Comparison of ENCODE assay signal across 16 cellular contexts in the genomic region with DNA sequence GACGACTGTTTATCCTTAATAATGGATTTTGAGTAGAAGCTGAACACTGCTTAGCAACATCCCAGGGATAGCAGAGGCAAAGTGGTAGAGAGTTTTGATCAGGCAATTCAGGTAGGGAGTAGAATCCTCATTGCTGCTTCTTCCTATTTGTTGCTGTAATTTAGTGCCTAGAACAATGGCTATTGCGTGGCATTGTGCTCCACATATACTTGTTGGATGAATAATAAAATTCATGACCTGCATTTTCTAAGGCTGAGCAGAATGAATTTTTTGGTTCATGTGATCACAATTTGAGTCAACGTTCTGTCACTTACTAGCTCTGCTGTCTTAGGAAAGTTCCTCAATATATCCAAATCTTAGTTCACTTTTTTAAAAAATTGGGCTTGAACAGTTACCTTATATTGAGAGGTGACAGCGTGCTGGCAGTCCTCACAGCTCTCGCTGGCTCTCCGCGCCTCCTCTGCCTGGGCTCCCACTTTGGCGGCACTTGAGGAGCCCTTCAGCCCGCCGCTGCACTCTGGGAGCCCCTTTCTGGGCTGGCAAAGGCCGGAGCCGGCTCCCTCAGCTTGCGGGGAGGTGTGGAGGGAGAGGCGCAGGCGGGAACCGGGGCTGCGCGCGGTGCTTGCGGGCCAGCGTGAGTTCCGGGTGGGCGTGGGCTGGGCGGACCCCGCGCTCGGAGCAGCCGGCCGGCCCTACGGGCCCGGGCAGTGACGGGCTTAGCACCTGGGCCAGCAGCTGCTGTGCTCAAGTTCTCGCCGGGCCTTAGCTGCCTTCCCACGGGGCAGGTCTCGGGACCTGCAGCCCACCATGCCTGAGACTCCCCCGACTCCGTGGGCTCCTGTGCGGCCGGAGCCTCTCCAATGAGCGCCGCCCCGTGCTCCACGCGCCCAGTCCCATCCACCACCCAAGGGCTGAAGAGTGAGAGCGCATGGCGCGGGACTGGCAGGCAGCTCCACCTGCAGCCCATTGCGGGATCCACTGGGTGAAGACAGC.
DNase-seq lines count a peak whose midpoint lies in the region; ATAC-seq and TF ChIP-seq lines count a peak whose summit lies in the region.
"Had no signal": no experiment of that assay in that cellular context is flagged by ENCODE, and none has a peak within 500 bp of the region (broad histone marks: within the 10 kb centered on the region; RNA-seq: fewer than 3 reads in every experiment).

No MANE protein-coding gene starts in this region.

- H3F3A ChIP-seq in Loucy (ENCODE audit: low read depth): no peaks in the 10 kb centered on the region

- peak overlapping the region; percentile 21 for H3K4me3 ChIP-seq in Loucy (ENCODE audit: low read length, poor library complexity, severe bottlenecking)
- H3K4me3 ChIP-seq in hepatocyte: no peak overlapping the region

- DNase-seq in activated CD8-positive, alpha-beta T cell treated with anti-CD3 and anti-CD28 coated beads for 36 hours: no peak
- no peak for DNase-seq in activated CD8-positive, alpha-beta T cell treated with anti-CD3 and anti-CD28 coated beads, Interleukin-2, amount 10 ng/mL, durations not matched to agents 7 days and 5 days
- DNase-seq in hepatocyte (ENCODE audit: low spot score): no peak
- DNase-seq in osteocyte (ENCODE audit: extremely low spot score, unreplicated experiment): no peak
- DNase-seq in stimulated activated effector memory CD8-positive, alpha-beta T cell treated with anti-CD3 and anti-CD28 coated beads, Interleukin-12 subunit alpha, Interleukin-12 subunit beta, amount 100 ng/mL, for 72 hours (ENCODE audit: low spot score in 2 of 2): no peak
- no peak for DNase-seq in activated T-helper 2 cell treated with anti-CD3 and anti-CD28 coated beads, Interferon-gamma antibody, Interleukin-2, Interleukin-4, amounts not matched to agents 10 μg/mL and 5 μg/mL and 100 μg/mL, durations not matched to agents 14 hours and 24 hours and 36 hours (ENCODE audit: low spot score)
- DNase-seq: AML-193; C1 segment of cervical spinal cord; Karpas-422; NCI-H1694; NCI-H2171; NCI-H524; NK-92 treated with Interleukin-12 subunit alpha and Interleukin-12 subunit beta, amount 100 ng/mL, for 24 hours had no signal

- H3K4me1 ChIP-seq in Loucy (ENCODE audit: insufficient read depth, low read length, poor library complexity, severe bottlenecking) (peaks cover 50% of the 10 kb centered on the region), hepatocyte (ENCODE audit: insufficient read depth) (peaks cover 20% of the 10 kb centered on the region)

- peaks cover 8% of the 10 kb centered on the region for H3K9me3 Mint-ChIP-seq in activated CD8-positive, alpha-beta T cell treated with anti-CD3 and anti-CD28 coated beads for 36 hours
- no peaks in the 10 kb centered on the region for H3K9me3 Mint-ChIP-seq in activated CD8-positive, alpha-beta T cell treated with anti-CD3 and anti-CD28 coated beads, Interleukin-2, amount 10 ng/mL, durations not matched to agents 7 days and 5 days (ENCODE audit: insufficient read depth)
- no peaks in the 10 kb centered on the region for H3K9me3 Mint-ChIP-seq in osteocyte (ENCODE audit: unreplicated experiment)
- no peaks in the 10 kb centered on the region for H3K9me3 Mint-ChIP-seq in stimulated activated effector memory CD8-positive, alpha-beta T cell treated with anti-CD3 and anti-CD28 coated beads, Interleukin-12 subunit alpha, Interleukin-12 subunit beta, amount 100 ng/mL, for 72 hours
- H3K9me3 Mint-ChIP-seq in activated T-helper 2 cell treated with anti-CD3 and anti-CD28 coated beads, Interferon-gamma antibody, Interleukin-2, Interleukin-4, amounts not matched to agents 10 μg/mL and 5 μg/mL and 100 μg/mL, durations not matched to agents 14 hours and 24 hours and 36 hours: peaks cover 5% of the 10 kb centered on the region

- H3K79me2 ChIP-seq in Loucy (ENCODE audit: insufficient read depth, low read length) (no peaks in the 10 kb centered on the region), hepatocyte (no peaks in the 10 kb centered on the region)

- H3K9ac ChIP-seq in Loucy (ENCODE audit: low read depth, low read length, poor library complexity, severe bottlenecking): no peak overlapping the region

- peak overlapping the region; percentile 84 for H3K27ac ChIP-seq in hepatocyte

- CTCF ChIA-PET in activated CD8-positive, alpha-beta T cell treated with anti-CD3 and anti-CD28 coated beads for 36 hours (lab: Charles Lee): interaction anchor here (0.6 to 2.4 kb wide), 6 partner anchors 46 to 394 kb away, joined by 3 to 9 read pairs (median 3); no protein-coding TSS in a partner anchor
- CTCF ChIA-PET in activated CD8-positive, alpha-beta T cell treated with anti-CD3 and anti-CD28 coated beads, Interleukin-2, amount 10 ng/mL, durations not matched to agents 7 days and 5 days (lab: Charles Lee): no interaction called here

- POLR2A ChIA-PET in activated CD8-positive, alpha-beta T cell treated with anti-CD3 and anti-CD28 coated beads for 36 hours (lab: Charles Lee): interaction anchor here (1.0 to 1.4 kb wide), 2 partner anchors 48 to 270 kb away, joined by 3 to 4 read pairs; no protein-coding TSS in a partner anchor
- POLR2A ChIA-PET in activated CD8-positive, alpha-beta T cell treated with anti-CD3 and anti-CD28 coated beads, Interleukin-2, amount 10 ng/mL, durations not matched to agents 7 days and 5 days (lab: Charles Lee): no interaction called here

- H2AFZ ChIP-seq in Loucy (ENCODE audit: low read length): no peak overlapping the region
- no peak overlapping the region for H2AFZ ChIP-seq in hepatocyte

- TF ChIP-seq CTCF in activated CD8-positive, alpha-beta T cell treated with anti-CD3 and anti-CD28 coated beads for 36 hours (IDR thresholded peaks at IDR 0.05): no peak
- TF ChIP-seq CTCF in Loucy (conservative IDR thresholded peaks at IDR 0.05; ENCODE audit: low read length) (no peak), hepatocyte (IDR thresholded peaks at IDR 0.05; ENCODE audit: poor library complexity) (no peak), osteocyte (IDR thresholded peaks at IDR 0.05) (no peak)

- no peaks in the 10 kb centered on the region for H3K9me3 ChIP-seq in Loucy (ENCODE audit: insufficient read depth, low read depth, low read length)
- no peaks in the 10 kb centered on the region for H3K9me3 ChIP-seq in hepatocyte (ENCODE audit: low read depth)

- no peaks in the 10 kb centered on the region for H3K27me3 ChIP-seq in Loucy (ENCODE audit: insufficient read depth, low read length, poor library complexity, severe bottlenecking)
- H3K27me3 ChIP-seq in hepatocyte: no peaks in the 10 kb centered on the region

- peaks cover 54% of the 10 kb centered on the region for H3K4me1 Mint-ChIP-seq in activated CD8-positive, alpha-beta T cell treated with anti-CD3 and anti-CD28 coated beads for 36 hours (ENCODE audit: low read depth)
- peaks cover 20% of the 10 kb centered on the region for H3K4me1 Mint-ChIP-seq in activated CD8-positive, alpha-beta T cell treated with anti-CD3 and anti-CD28 coated beads, Interleukin-2, amount 10 ng/mL, durations not matched to agents 7 days and 5 days (ENCODE audit: low read depth)
- peaks cover 44% of the 10 kb centered on the region for H3K4me1 Mint-ChIP-seq in osteocyte (ENCODE audit: unreplicated experiment)
- peaks cover 38% of the 10 kb centered on the region for H3K4me1 Mint-ChIP-seq in stimulated activated effector memory CD8-positive, alpha-beta T cell treated with anti-CD3 and anti-CD28 coated beads, Interleukin-12 subunit alpha, Interleukin-12 subunit beta, amount 100 ng/mL, for 72 hours
- H3K4me1 Mint-ChIP-seq in activated T-helper 2 cell treated with anti-CD3 and anti-CD28 coated beads, Interferon-gamma antibody, Interleukin-2, Interleukin-4, amounts not matched to agents 10 μg/mL and 5 μg/mL and 100 μg/mL, durations not matched to agents 14 hours and 24 hours and 36 hours (ENCODE audit: low read depth): peaks cover 50% of the 10 kb centered on the region

- peaks cover 5% of the 10 kb centered on the region for H3K36me3 Mint-ChIP-seq in activated CD8-positive, alpha-beta T cell treated with anti-CD3 and anti-CD28 coated beads for 36 hours (ENCODE audit: low read depth)
- peaks cover 2% of the 10 kb centered on the region for H3K36me3 Mint-ChIP-seq in activated CD8-positive, alpha-beta T cell treated with anti-CD3 and anti-CD28 coated beads, Interleukin-2, amount 10 ng/mL, durations not matched to agents 7 days and 5 days (ENCODE audit: low read depth)
- H3K36me3 Mint-ChIP-seq in osteocyte (ENCODE audit: unreplicated experiment): no peaks in the 10 kb centered on the region
- H3K36me3 Mint-ChIP-seq in stimulated activated effector memory CD8-positive, alpha-beta T cell treated with anti-CD3 and anti-CD28 coated beads, Interleukin-12 subunit alpha, Interleukin-12 subunit beta, amount 100 ng/mL, for 72 hours: peaks cover 6% of the 10 kb centered on the region
- peaks cover 5% of the 10 kb centered on the region for H3K36me3 Mint-ChIP-seq in activated T-helper 2 cell treated with anti-CD3 and anti-CD28 coated beads, Interferon-gamma antibody, Interleukin-2, Interleukin-4, amounts not matched to agents 10 μg/mL and 5 μg/mL and 100 μg/mL, durations not matched to agents 14 hours and 24 hours and 36 hours (ENCODE audit: low read depth)

- no peaks in the 10 kb centered on the region for H3K36me3 ChIP-seq in Loucy (ENCODE audit: insufficient read depth, low read length)
- no peaks in the 10 kb centered on the region for H3K36me3 ChIP-seq in hepatocyte (replicated peaks; ENCODE audit: insufficient read depth, low read depth)

- ATAC-seq in activated CD8-positive, alpha-beta T cell treated with anti-CD3 and anti-CD28 coated beads for 36 hours: no peak
- ATAC-seq in activated CD8-positive, alpha-beta T cell treated with anti-CD3 and anti-CD28 coated beads, Interleukin-2, amount 10 ng/mL, durations not matched to agents 7 days and 5 days: no peak
- no peak for ATAC-seq in stimulated activated effector memory CD8-positive, alpha-beta T cell treated with anti-CD3 and anti-CD28 coated beads, Interleukin-12 subunit alpha, Interleukin-12 subunit beta, amount 100 ng/mL, for 72 hours
- ATAC-seq in GM18517 (IDR thresholded peaks at IDR 0.05; ENCODE audit: unreplicated experiment): no peak
- ATAC-seq: Panc1 had no signal

- intact Hi-C loops in activated CD8-positive, alpha-beta T cell treated with anti-CD3 and anti-CD28 coated beads for 36 hours (cut with micrococcal nuclease): no loop called here
- intact Hi-C loops in activated T-helper 2 cell treated with anti-CD3 and anti-CD28 coated beads, Interferon-gamma antibody, Interleukin-2, Interleukin-4, amounts not matched to agents 10 μg/mL and 5 μg/mL and 100 μg/mL, durations not matched to agents 14 hours and 24 hours and 36 hours (cut with micrococcal nuclease): loop anchor here (10.0 kb wide), 1 partner anchor 628 kb away; the partner anchor contains the start of gene KCNJ1

- H3K4me3 Mint-ChIP-seq in activated CD8-positive, alpha-beta T cell treated with anti-CD3 and anti-CD28 coated beads for 36 hours: no peak overlapping the region
- H3K4me3 Mint-ChIP-seq in activated CD8-positive, alpha-beta T cell treated with anti-CD3 and anti-CD28 coated beads, Interleukin-2, amount 10 ng/mL, durations not matched to agents 7 days and 5 days: no peak overlapping the region
- H3K4me3 Mint-ChIP-seq in osteocyte (ENCODE audit: unreplicated experiment): no peak overlapping the region
- H3K4me3 Mint-ChIP-seq in stimulated activated effector memory CD8-positive, alpha-beta T cell treated with anti-CD3 and anti-CD28 coated beads, Interleukin-12 subunit alpha, Interleukin-12 subunit beta, amount 100 ng/mL, for 72 hours: no peak overlapping the region
- H3K4me3 Mint-ChIP-seq in activated T-helper 2 cell treated with anti-CD3 and anti-CD28 coated beads, Interferon-gamma antibody, Interleukin-2, Interleukin-4, amounts not matched to agents 10 μg/mL and 5 μg/mL and 100 μg/mL, durations not matched to agents 14 hours and 24 hours and 36 hours (ENCODE audit: low read depth): no peak overlapping the region

- no peaks in the 10 kb centered on the region for H3K27me3 Mint-ChIP-seq in activated CD8-positive, alpha-beta T cell treated with anti-CD3 and anti-CD28 coated beads for 36 hours
- no peaks in the 10 kb centered on the region for H3K27me3 Mint-ChIP-seq in activated CD8-positive, alpha-beta T cell treated with anti-CD3 and anti-CD28 coated beads, Interleukin-2, amount 10 ng/mL, durations not matched to agents 7 days and 5 days (ENCODE audit: low read depth)
- no peaks in the 10 kb centered on the region for H3K27me3 Mint-ChIP-seq in osteocyte (ENCODE audit: unreplicated experiment)
- H3K27me3 Mint-ChIP-seq in activated T-helper 2 cell treated with anti-CD3 and anti-CD28 coated beads, Interferon-gamma antibody, Interleukin-2, Interleukin-4, amounts not matched to agents 10 μg/mL and 5 μg/mL and 100 μg/mL, durations not matched to agents 14 hours and 24 hours and 36 hours (ENCODE audit: low read depth): no peaks in the 10 kb centered on the region

- H3K4me2 ChIP-seq in Loucy (ENCODE audit: low read depth, low read length, poor library complexity, severe bottlenecking) (peak overlapping the region; percentile 59), hepatocyte (peak overlapping the region; percentile 12)

- no peaks in the 10 kb centered on the region for H4K20me1 ChIP-seq in Loucy (ENCODE audit: insufficient read depth, low read length, poor library complexity, severe bottlenecking)
- H4K20me1 ChIP-seq in hepatocyte (ENCODE audit: insufficient read depth, poor library complexity, severe bottlenecking): no peaks in the 10 kb centered on the region

- 95% methylated on average over 42 of the region's 49 CpGs for WGBS in hepatocyte (ENCODE audit: low lambda C conversion rate, missing lambda C conversion rate)

- H3K9me2 ChIP-seq in Loucy (replicated peaks; ENCODE audit: low read depth, low read length) (no peaks in the 10 kb centered on the region), hepatocyte (replicated peaks; ENCODE audit: insufficient read depth) (no peaks in the 10 kb centered on the region)

- H3K27ac Mint-ChIP-seq in activated CD8-positive, alpha-beta T cell treated with anti-CD3 and anti-CD28 coated beads for 36 hours: peak overlapping the region; percentile 13
- no peak overlapping the region for H3K27ac Mint-ChIP-seq in activated CD8-positive, alpha-beta T cell treated with anti-CD3 and anti-CD28 coated beads, Interleukin-2, amount 10 ng/mL, durations not matched to agents 7 days and 5 days
- peak overlapping the region; percentile 89 for H3K27ac Mint-ChIP-seq in osteocyte (ENCODE audit: unreplicated experiment)
- H3K27ac Mint-ChIP-seq in stimulated activated effector memory CD8-positive, alpha-beta T cell treated with anti-CD3 and anti-CD28 coated beads, Interleukin-12 subunit alpha, Interleukin-12 subunit beta, amount 100 ng/mL, for 72 hours: no peak overlapping the region
- H3K27ac Mint-ChIP-seq in activated T-helper 2 cell treated with anti-CD3 and anti-CD28 coated beads, Interferon-gamma antibody, Interleukin-2, Interleukin-4, amounts not matched to agents 10 μg/mL and 5 μg/mL and 100 μg/mL, durations not matched to agents 14 hours and 24 hours and 36 hours: no peak overlapping the region

Comparison
In these comparisons a context has a peak if more than half of its experiments do, and no peak if none do; other contexts are left out.
1. H3K27ac Mint-ChIP-seq: peak in activated CD8-positive, alpha-beta T cell treated with anti-CD3 and anti-CD28 coated beads for 36 hours (single experiment) and osteocyte (single experiment); none in activated CD8-positive, alpha-beta T cell treated with anti-CD3 and anti-CD28 coated beads, Interleukin-2, amount 10 ng/mL, durations not matched to agents 7 days and 5 days (single experiment), stimulated activated effector memory CD8-positive, alpha-beta T cell treated with anti-CD3 and anti-CD28 coated beads, Interleukin-12 subunit alpha, Interleukin-12 subunit beta, amount 100 ng/mL, for 72 hours (single experiment) and activated T-helper 2 cell treated with anti-CD3 and anti-CD28 coated beads, Interferon-gamma antibody, Interleukin-2, Interleukin-4, amounts not matched to agents 10 μg/mL and 5 μg/mL and 100 μg/mL, durations not matched to agents 14 hours and 24 hours and 36 hours (single experiment).